In genomic region chr21:23578027-23578426, GRCh38 we compare ENCODE assay signal across 20 cellular contexts.
DNase-seq lines count a peak whose midpoint lies in the region; ATAC-seq, FAIRE-seq and TF ChIP-seq lines count a peak whose summit lies in the region.
"Had no signal": no experiment of that assay in that cellular context is flagged by ENCODE, and none has a peak within 500 bp of the region (broad histone marks: within the 10 kb centered on the region; RNA-seq: fewer than 3 reads in every experiment).

No MANE protein-coding gene starts in this region.

- DNase-seq in NCI-H446 treated with DMSO at 0.1 percent for 48 hours (lab: John Stamatoyannopoulos, UW) = peak; percentile 36
- peak; percentile 2 for DNase-seq in RKO (ENCODE audit: low spot score)
- DNase-seq in globus pallidus (ENCODE audit: low spot score) = no peak
- no peak for DNase-seq in activated CD4-positive, CD25-positive, alpha-beta regulatory T cell (lab: John Stamatoyannopoulos, UW)
- DNase-seq: activated CD4-positive, alpha-beta T cell treated with anti-CD3 and anti-CD28 coated beads, Interleukin-2, amount 10 ng/mL, durations not matched to agents 24 days and 14 days; activated effector memory CD4-positive, alpha-beta T cell treated with anti-CD3 and anti-CD28 coated beads, Interleukin-2, amount 50 U/mL, for 16 hours; activated naive CD8-positive, alpha-beta T cell treated with anti-CD3 and anti-CD28 coated beads, Interleukin-2, amount 10 ng/mL, durations not matched to agents 7 days and 5 days; activated T-cell treated with anti-CD3 and anti-CD28 coated beads, Interleukin-2, amount 50 U/mL, for 1 hour; aorta; DMS53; gastrocnemius medialis; hippocampal formation; NCI-H2029 treated with DMSO at 0.1 percent for 48 hours; SIG-M5; T1000 had no signal

- TF ChIP-seq CTCF in LNCAP (IDR thresholded peaks at IDR 0.05) = peak; percentile 52

- ATAC-seq in GM21717 (IDR thresholded peaks at IDR 0.05; ENCODE audit: unreplicated experiment) = no peak
- ATAC-seq: gastrocnemius medialis; stimulated activated effector memory CD8-positive, alpha-beta T cell treated with anti-CD3 and anti-CD28 coated beads, Interleukin-12 subunit alpha, Interleukin-12 subunit beta, amount 100 ng/mL, for 72 hours had no signal

- peak; percentile 90 for FAIRE-seq in A204.1 (lab: Jason Lieb, UNC)
- FAIRE-seq: bronchial epithelial cell had no signal

Comparison
In these comparisons a context has a peak if more than half of its experiments do, and no peak if none do; other contexts are left out.
1. DNase-seq: peak in NCI-H446 treated with DMSO at 0.1 percent for 48 hours (single experiment) and RKO (single experiment); none in globus pallidus (single experiment) and activated CD4-positive, CD25-positive, alpha-beta regulatory T cell (0 of 4).